In the genomic region with DNA sequence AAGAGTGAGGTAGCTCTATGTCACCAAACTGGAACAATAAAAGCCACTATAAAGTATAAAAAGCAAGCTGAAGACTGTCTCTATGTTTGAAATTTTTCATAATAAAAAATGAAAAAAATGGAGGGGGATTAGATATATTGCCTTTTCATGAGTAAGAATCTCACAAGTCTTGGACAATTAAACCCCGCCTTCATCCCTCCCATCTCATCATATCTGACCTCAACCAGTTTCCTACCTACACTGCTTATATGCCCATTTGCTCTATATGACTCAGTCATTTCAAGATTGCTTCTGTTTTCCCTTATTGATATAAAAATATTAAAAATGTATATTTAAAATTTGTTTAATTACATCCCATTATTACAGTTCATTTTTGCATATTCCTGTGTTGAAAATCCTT, we compare ENCODE assay signal across 1 cellular context.
TF ChIP-seq lines count a peak whose summit lies in the region.

No MANE protein-coding gene starts in this region.

TF ChIP-seq in GM12878, 131 proteins besides CTCF, POLR2A, EP300 and RAD21:
- TF ChIP-seq BMI1 (IDR thresholded peaks at IDR 0.05; ENCODE audit: borderline replicate concordance) (no peak), ATF7 (IDR thresholded peaks at IDR 0.05; ENCODE audit: low read depth) (no peak), RBBP5 (conservative IDR thresholded peaks at IDR 0.05) (no peak), KLF5 (IDR thresholded peaks at IDR 0.05; ENCODE audit: partially characterized antibody) (no peak), IKZF1 (conservative IDR thresholded peaks at IDR 0.05) (no peak), GABPA (IDR thresholded peaks at IDR 0.05; ENCODE audit: low read depth) (no peak), ZSCAN29 (IDR thresholded peaks at IDR 0.05) (no peak), RB1 (IDR thresholded peaks at IDR 0.05; ENCODE audit: borderline replicate concordance) (no peak), PML (IDR thresholded peaks at IDR 0.05; ENCODE audit: low read length) (no peak), TBL1XR1 (IDR thresholded peaks at IDR 0.05; ENCODE audit: low read depth, low read length) (no peak)
- TF ChIP-seq, protein P1, sequence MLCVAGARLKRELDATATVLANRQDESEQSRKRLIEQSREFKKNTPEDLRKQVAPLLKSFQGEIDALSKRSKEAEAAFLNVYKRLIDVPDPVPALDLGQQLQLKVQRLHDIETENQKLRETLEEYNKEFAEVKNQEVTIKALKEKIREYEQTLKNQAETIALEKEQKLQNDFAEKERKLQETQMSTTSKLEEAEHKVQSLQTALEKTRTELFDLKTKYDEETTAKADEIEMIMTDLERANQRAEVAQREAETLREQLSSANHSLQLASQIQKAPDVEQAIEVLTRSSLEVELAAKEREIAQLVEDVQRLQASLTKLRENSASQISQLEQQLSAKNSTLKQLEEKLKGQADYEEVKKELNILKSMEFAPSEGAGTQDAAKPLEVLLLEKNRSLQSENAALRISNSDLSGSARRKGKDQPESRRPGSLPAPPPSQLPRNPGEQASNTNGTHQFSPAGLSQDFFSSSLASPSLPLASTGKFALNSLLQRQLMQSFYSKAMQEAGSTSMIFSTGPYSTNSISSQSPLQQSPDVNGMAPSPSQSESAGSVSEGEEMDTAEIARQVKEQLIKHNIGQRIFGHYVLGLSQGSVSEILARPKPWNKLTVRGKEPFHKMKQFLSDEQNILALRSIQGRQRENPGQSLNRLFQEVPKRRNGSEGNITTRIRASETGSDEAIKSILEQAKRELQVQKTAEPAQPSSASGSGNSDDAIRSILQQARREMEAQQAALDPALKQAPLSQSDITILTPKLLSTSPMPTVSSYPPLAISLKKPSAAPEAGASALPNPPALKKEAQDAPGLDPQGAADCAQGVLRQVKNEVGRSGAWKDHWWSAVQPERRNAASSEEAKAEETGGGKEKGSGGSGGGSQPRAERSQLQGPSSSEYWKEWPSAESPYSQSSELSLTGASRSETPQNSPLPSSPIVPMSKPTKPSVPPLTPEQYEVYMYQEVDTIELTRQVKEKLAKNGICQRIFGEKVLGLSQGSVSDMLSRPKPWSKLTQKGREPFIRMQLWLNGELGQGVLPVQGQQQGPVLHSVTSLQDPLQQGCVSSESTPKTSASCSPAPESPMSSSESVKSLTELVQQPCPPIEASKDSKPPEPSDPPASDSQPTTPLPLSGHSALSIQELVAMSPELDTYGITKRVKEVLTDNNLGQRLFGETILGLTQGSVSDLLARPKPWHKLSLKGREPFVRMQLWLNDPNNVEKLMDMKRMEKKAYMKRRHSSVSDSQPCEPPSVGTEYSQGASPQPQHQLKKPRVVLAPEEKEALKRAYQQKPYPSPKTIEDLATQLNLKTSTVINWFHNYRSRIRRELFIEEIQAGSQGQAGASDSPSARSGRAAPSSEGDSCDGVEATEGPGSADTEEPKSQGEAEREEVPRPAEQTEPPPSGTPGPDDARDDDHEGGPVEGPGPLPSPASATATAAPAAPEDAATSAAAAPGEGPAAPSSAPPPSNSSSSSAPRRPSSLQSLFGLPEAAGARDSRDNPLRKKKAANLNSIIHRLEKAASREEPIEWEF (IDR thresholded peaks at IDR 0.05; ENCODE audit: insufficient replicate concordance, low read depth, low read length): no peak
- TF ChIP-seq, protein P2, sequence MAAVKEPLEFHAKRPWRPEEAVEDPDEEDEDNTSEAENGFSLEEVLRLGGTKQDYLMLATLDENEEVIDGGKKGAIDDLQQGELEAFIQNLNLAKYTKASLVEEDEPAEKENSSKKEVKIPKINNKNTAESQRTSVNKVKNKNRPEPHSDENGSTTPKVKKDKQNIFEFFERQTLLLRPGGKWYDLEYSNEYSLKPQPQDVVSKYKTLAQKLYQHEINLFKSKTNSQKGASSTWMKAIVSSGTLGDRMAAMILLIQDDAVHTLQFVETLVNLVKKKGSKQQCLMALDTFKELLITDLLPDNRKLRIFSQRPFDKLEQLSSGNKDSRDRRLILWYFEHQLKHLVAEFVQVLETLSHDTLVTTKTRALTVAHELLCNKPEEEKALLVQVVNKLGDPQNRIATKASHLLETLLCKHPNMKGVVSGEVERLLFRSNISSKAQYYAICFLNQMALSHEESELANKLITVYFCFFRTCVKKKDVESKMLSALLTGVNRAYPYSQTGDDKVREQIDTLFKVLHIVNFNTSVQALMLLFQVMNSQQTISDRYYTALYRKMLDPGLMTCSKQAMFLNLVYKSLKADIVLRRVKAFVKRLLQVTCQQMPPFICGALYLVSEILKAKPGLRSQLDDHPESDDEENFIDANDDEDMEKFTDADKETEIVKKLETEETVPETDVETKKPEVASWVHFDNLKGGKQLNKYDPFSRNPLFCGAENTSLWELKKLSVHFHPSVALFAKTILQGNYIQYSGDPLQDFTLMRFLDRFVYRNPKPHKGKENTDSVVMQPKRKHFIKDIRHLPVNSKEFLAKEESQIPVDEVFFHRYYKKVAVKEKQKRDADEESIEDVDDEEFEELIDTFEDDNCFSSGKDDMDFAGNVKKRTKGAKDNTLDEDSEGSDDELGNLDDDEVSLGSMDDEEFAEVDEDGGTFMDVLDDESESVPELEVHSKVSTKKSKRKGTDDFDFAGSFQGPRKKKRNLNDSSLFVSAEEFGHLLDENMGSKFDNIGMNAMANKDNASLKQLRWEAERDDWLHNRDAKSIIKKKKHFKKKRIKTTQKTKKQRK (IDR thresholded peaks at IDR 0.05; ENCODE audit: low read depth, low read length): no peak
TF ChIP-seq in GM12878: peak in this region for 0.
